In the genomic region with DNA sequence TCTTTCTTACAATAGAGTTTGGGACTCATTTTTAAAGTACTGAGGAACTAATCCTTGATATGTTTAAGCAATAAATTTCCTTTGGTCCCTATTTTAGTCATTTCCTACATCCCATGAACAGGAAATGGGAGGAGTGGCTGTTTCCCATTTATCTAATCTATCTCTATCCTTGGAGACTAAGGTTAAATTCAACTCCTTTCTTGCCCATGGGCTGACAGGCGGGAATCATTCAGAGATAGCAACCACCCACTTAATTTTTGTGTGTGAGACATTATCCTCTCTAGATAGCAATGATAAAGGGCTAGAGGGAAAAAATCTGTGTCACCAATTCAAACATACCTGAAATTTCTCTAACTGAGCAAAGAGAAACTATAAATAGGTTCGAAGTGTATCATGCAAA, we compare ENCODE assay signal across 19 cellular contexts.
"Had no signal": no experiment of that assay in that cellular context is flagged by ENCODE, and none has a peak within 500 bp of the region (broad histone marks: within the 10 kb centered on the region; RNA-seq: fewer than 3 reads in every experiment).

No MANE protein-coding gene starts in this region.

- H3K36me3 ChIP-seq: gastroesophageal sphincter, left lung, sigmoid colon, thyroid gland had no signal

- ATAC-seq: activated CD8-positive, alpha-beta T cell treated with anti-CD3 and anti-CD28 coated beads, Interleukin-2, amount 10 ng/mL, durations not matched to agents 7 days and 5 days; activated naive CD4-positive, alpha-beta T cell treated with anti-CD3 and anti-CD28 coated beads, Interleukin-2, amount 50 U/mL, for 72 hours; effector memory CD8-positive, alpha-beta T cell; gastroesophageal sphincter; left lung; stimulated activated effector memory CD8-positive, alpha-beta T cell treated with anti-CD3 and anti-CD28 coated beads, Interleukin-12 subunit alpha, Interleukin-12 subunit beta, amount 100 ng/mL, for 72 hours; WTC11 had no signal

- H3K4me1 ChIP-seq: gastroesophageal sphincter, left lung, sigmoid colon, thyroid gland had no signal

- H3K4me3 ChIP-seq: gastroesophageal sphincter, left lung, sigmoid colon, thyroid gland had no signal

- H3K27me3 ChIP-seq: gastroesophageal sphincter, left lung, sigmoid colon, thyroid gland had no signal

- DNase-seq: activated CD4-positive, alpha-beta T cell treated with anti-CD3 and anti-CD28 coated beads for 4 hours; activated CD8-positive, alpha-beta memory T cell treated with anti-CD3 and anti-CD28 coated beads, Interleukin-2, amount 50 U/mL, for 4 hours; activated CD8-positive, alpha-beta T cell treated with anti-CD3 and anti-CD28 coated beads, Interleukin-2, amount 10 ng/mL, durations not matched to agents 7 days and 5 days; activated gamma-delta T cell; activated T-cell treated with anti-CD3 and anti-CD28 coated beads, Interleukin-2, amount 50 U/mL, for 48 hours; effector memory CD8-positive, alpha-beta T cell; islet precursor cell; left lung; nucleus accumbens; sigmoid colon; stimulated activated CD4-positive, alpha-beta T cell treated with anti-CD3 and anti-CD28 coated beads, Interleukin-1b, Interleukin-23, amount 100 ng/mL, for 48 hours; T-helper 2 cell; thyroid gland had no signal

- FAIRE-seq: TTC549 had no signal

- H3K27ac ChIP-seq: epithelial cell of prostate, gastroesophageal sphincter, left lung, sigmoid colon had no signal

- H3K9me3 ChIP-seq: gastroesophageal sphincter, left lung, sigmoid colon, thyroid gland had no signal
